26 cellular contexts compared by ENCODE assay signal in the genomic region with DNA sequence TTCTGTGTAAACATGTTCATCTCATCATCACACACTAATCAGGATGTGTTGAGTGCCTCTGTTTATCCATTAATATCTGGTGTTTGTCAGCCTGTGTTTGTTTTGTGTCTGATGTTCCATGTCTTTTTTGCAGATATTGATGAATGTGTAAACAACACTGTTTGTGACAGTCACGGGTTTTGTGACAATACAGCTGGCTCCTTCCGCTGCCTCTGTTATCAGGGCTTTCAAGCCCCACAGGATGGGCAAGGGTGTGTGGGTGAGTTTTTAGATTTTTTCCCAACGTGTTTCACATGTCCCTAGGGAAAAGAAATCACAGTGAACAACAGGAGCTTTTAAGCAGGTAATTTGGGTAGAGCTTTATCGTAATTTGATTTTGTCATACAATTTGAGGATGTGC.
"Had no signal": no experiment of that assay in that cellular context is flagged by ENCODE, and none has a peak within 500 bp of the region (broad histone marks: within the 10 kb centered on the region; RNA-seq: fewer than 3 reads in every experiment).

No MANE protein-coding gene starts in this region.

- ATAC-seq: activated CD8-positive, alpha-beta T cell treated with anti-CD3 and anti-CD28 coated beads, Interleukin-2, amount 10 ng/mL, durations not matched to agents 7 days and 5 days; effector memory CD8-positive, alpha-beta T cell; left lung; naive thymus-derived CD4-positive, alpha-beta T cell; sciatic nerve; stimulated activated naive B cell treated with anti-CD40 and anti-IgM and Interleukin-4, amounts not matched to agents 10 μg/mL and 1 μg/mL and 100 μg/mL, for 72 hours had no signal

- H3K36me3 ChIP-seq: adrenal gland, left lung, upper lobe of left lung, WERI-Rb-1 had no signal

- H3K27ac ChIP-seq: dorsolateral prefrontal cortex, esophagus muscularis mucosa, left lung, upper lobe of left lung, WERI-Rb-1 had no signal

- H3K9me3 ChIP-seq: adrenal gland, esophagus muscularis mucosa, left lung, thoracic aorta, upper lobe of left lung had no signal

- H3K4me3 Mint-ChIP-seq: activated CD8-positive, alpha-beta T cell treated with anti-CD3 and anti-CD28 coated beads, Interleukin-2, amount 10 ng/mL, durations not matched to agents 7 days and 5 days; activated naive CD8-positive, alpha-beta T cell; effector memory CD8-positive, alpha-beta T cell; naive thymus-derived CD4-positive, alpha-beta T cell; neural crest cell; stimulated activated naive B cell treated with anti-CD40 and anti-IgM and Interleukin-4, amounts not matched to agents 10 μg/mL and 1 μg/mL and 100 μg/mL, for 72 hours; T-helper 2 cell treated with Interferon-gamma antibody and Interleukin-4, amounts not matched to agents 5 μg/mL and 100 μg/mL, for 36 hours had no signal

- H3K4me1 Mint-ChIP-seq: neural crest cell had no signal

- H3K4me3 ChIP-seq: adrenal gland, dorsolateral prefrontal cortex, esophagus muscularis mucosa, left lung, lung, thoracic aorta, upper lobe of left lung had no signal

- H3K36me3 Mint-ChIP-seq: activated naive CD8-positive, alpha-beta T cell; naive thymus-derived CD4-positive, alpha-beta T cell; stimulated activated naive B cell treated with anti-CD40 and anti-IgM and Interleukin-4, amounts not matched to agents 10 μg/mL and 1 μg/mL and 100 μg/mL, for 72 hours had no signal

- H3K27me3 ChIP-seq: adrenal gland, dorsolateral prefrontal cortex, esophagus muscularis mucosa, left lung, upper lobe of left lung had no signal

- DNase-seq: activated CD4-positive, alpha-beta T cell treated with anti-CD3 and anti-CD28 coated beads for 1 hour; activated CD4-positive, alpha-beta T cell treated with anti-CD3 and anti-CD28 coated beads, Interleukin-2, amount 50 U/mL, for 1 hour; activated CD8-positive, alpha-beta T cell treated with anti-CD3 and anti-CD28 coated beads, Interleukin-2, amount 10 ng/mL, durations not matched to agents 7 days and 5 days; activated naive CD4-positive, alpha-beta T cell; central memory CD4-positive, alpha-beta T cell; dorsolateral prefrontal cortex; effector memory CD8-positive, alpha-beta T cell; glutamatergic neuron; hippocampal formation; kidney glomerular epithelial cell; left lung; naive thymus-derived CD4-positive, alpha-beta T cell; occipital lobe; small intestine; stimulated activated CD4-positive, alpha-beta T cell treated with anti-CD3 and anti-CD28 coated beads, Interleukin-15, amount 100 ng/mL, for 24 hours; stimulated activated naive B cell treated with anti-CD40 and anti-IgM and Interleukin-4, amounts not matched to agents 10 μg/mL and 1 μg/mL and 100 μg/mL, for 72 hours; upper lobe of left lung; WERI-Rb-1 had no signal

- H3K9me3 Mint-ChIP-seq: effector memory CD8-positive, alpha-beta T cell; neural crest cell; stimulated activated naive B cell treated with anti-CD40 and anti-IgM and Interleukin-4, amounts not matched to agents 10 μg/mL and 1 μg/mL and 100 μg/mL, for 72 hours; T-helper 2 cell treated with Interferon-gamma antibody and Interleukin-4, amounts not matched to agents 5 μg/mL and 100 μg/mL, for 36 hours had no signal

- H3K27ac Mint-ChIP-seq: activated CD8-positive, alpha-beta T cell treated with anti-CD3 and anti-CD28 coated beads, Interleukin-2, amount 10 ng/mL, durations not matched to agents 7 days and 5 days; activated naive CD8-positive, alpha-beta T cell; effector memory CD8-positive, alpha-beta T cell; naive thymus-derived CD4-positive, alpha-beta T cell; stimulated activated naive B cell treated with anti-CD40 and anti-IgM and Interleukin-4, amounts not matched to agents 10 μg/mL and 1 μg/mL and 100 μg/mL, for 72 hours; T-helper 2 cell treated with Interferon-gamma antibody and Interleukin-4, amounts not matched to agents 5 μg/mL and 100 μg/mL, for 36 hours had no signal

- H3K4me1 ChIP-seq: left lung, upper lobe of left lung had no signal
